In the genomic region with DNA sequence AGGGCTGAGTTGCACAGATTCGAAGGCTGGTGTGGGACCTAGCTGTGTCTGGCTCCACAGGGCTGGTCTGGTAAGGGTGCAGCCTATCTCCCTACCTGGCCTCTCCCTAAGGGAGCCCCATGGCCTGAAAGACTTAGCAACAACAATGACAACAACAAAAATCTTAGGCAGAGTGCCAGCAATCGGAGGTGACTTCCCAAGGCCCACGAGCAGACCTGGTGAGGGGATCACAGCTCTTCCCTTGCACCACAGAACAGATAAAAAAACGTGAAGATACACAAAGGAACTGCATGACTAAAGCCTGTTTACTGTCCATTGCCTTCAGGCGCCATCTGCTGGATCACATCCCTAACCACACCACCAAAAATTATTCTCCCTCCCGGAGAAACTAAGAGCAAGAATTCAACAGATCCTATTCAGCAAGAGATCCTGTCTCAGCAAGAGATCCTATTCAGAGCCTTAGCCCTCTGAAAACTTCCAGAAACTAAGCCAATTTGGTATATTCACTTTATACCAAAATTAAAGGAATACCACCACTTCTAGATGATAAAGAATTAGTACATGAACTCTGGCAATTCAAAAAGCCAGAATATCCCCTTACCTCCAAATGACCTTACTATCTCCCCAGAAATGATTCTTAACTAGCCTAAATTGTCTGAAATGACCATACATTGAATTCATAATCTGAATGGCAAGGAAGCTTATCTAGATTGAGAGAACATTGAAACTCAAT, we compare ENCODE assay signal across 8 cellular contexts.
DNase-seq lines count a peak whose midpoint lies in the region; ATAC-seq lines count a peak whose summit lies in the region.

No MANE protein-coding gene starts in this region.

- peak; percentile 65 for ATAC-seq in GM19397 (IDR thresholded peaks at IDR 0.05; ENCODE audit: unreplicated experiment)
- peak; percentile 66 for ATAC-seq in HG03460 (IDR thresholded peaks at IDR 0.05; ENCODE audit: unreplicated experiment)
- ATAC-seq in HG03457 (IDR thresholded peaks at IDR 0.05; ENCODE audit: unreplicated experiment) = no peak

- peak; percentile 21 for DNase-seq in DMS153 treated with DMSO at 0.1 percent for 48 hours (lab: John Stamatoyannopoulos, UW; ENCODE audit: unreplicated experiment)
- DNase-seq in OCI-M1 (lab: John Stamatoyannopoulos, UW) = peak; percentile 82
- peak; percentile 13 for DNase-seq in activated effector memory CD4-positive, alpha-beta T cell treated with Interleukin-2 at 50 U/mL for 16 hours
- peak; percentile 3 for DNase-seq in germinal center (ENCODE audit: low spot score)
- peak in 6 of 10 donors; percentile 38 to 86 (median 56) for DNase-seq in posterior cingulate gyrus

- intact Hi-C loops in posterior cingulate gyrus (cut with DNase I) = loop anchor here (1.0 to 10.0 kb wide), 3 partner anchors 141 to 290 kb away; no protein-coding TSS in a partner anchor

Comparison
In these comparisons a context has a peak if more than half of its experiments do, and no peak if none do; other contexts are left out.
1. DNase-seq: peak in every context shown above with its lines; median percentile 82 in OCI-M1; 56 in posterior cingulate gyrus; 21 in DMS153 treated with DMSO at 0.1 percent for 48 hours; 13 in activated effector memory CD4-positive, alpha-beta T cell treated with Interleukin-2 at 50 U/mL for 16 hours; 3 in germinal center.